In the genomic region with DNA sequence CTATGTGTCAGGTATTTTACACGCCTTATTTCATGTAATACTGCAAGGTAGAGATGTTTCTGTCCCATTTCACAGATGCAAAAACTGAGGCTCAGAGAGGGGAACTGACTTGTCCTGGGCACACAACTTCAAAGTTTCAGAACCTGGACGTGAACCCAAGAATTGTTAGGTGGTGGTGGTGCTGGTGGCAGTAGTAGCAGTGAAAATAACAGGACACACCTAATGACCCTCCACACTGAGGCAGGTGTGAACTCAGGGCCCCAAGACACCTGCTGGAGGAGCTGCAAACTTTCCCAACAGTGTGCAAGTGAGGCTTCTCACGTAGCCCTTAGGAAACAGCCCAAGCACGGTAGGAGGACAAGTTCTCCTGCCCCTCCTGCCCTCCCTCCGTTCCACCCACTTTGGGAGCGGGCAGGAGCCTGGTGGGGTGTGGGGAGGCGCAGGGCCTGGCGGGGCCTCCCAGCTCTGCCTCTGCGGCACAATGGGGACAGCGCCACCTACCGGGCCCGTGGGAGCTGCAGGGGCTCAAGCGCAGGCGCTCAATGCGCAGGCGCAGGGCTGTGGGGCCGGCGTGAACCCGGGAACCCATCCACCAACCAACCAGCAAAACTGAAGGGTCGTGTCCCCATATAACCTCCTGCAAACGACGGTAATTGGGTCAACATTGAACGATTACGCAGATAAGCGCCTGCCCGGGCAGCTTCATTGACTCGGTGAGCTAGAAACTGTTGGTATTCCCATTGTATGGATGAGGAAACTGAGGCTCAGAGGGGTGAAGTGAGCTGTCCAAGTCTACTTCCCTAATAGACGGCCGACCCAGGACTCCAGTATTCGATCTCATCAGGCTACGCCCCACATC, we compare ENCODE assay signal across 8 cellular contexts. TPM values are rescaled to one million over a fixed set of nuclear protein-coding genes. Genes with fewer than 3 reads are reported as not detected.
DNase-seq lines count a peak whose midpoint lies in the region; ATAC-seq and TF ChIP-seq lines count a peak whose summit lies in the region.

No MANE protein-coding gene starts in this region.

- 9% methylated on average over 12 of the region's 31 CpGs for WGBS in right lobe of liver (ENCODE audit: insufficient coverage, low coverage, low lambda C conversion rate, missing lambda C conversion rate)

- no peak for TF ChIP-seq POLR2A in right lobe of liver (IDR thresholded peaks at IDR 0.05)

- DNase-seq in AG08395 (ENCODE audit: low spot score) (peak; percentile 97), NCI-H460 (ENCODE audit: extremely low read depth, low read depth) (peak; percentile 80), colonic mucosa (peak; percentile 90), right lobe of liver (peak; percentile 91 to 92 (median 91))
- DNase-seq in activated CD4-positive, alpha-beta T cell treated with anti-CD3 and anti-CD28 coated beads for 4 hours, result peak; percentile 85 to 87
- DNase-seq in stimulated activated CD4-positive, alpha-beta T cell treated with anti-CD3 and anti-CD28 coated beads, Interleukin-4, amount 100 ng/mL, for 4 hours, result peak; percentile 75 to 91

- ATAC-seq in GM18868 (IDR thresholded peaks at IDR 0.05; ENCODE audit: unreplicated experiment), result peak; percentile 69
- peak; percentile 86 for ATAC-seq in HG03342 (IDR thresholded peaks at IDR 0.05; ENCODE audit: unreplicated experiment)
- ATAC-seq in right lobe of liver, result peak; percentile 97 to 98 (median 97)

- no peaks in the 10 kb centered on the region for H3K4me1 ChIP-seq in colonic mucosa
- peaks cover 0 to 7% (median 0%) of the 10 kb centered on the region in 4 donors for H3K4me1 ChIP-seq in right lobe of liver

- H3K4me3 ChIP-seq in colonic mucosa (peak overlapping the region; percentile 4), right lobe of liver (peak overlapping the region in 2 of 3 donors; percentile 3 to 18)

- H3K36me3 ChIP-seq in colonic mucosa (no peaks in the 10 kb centered on the region), right lobe of liver (no peaks in the 10 kb centered on the region)

- H3K27me3 ChIP-seq in colonic mucosa (no peaks in the 10 kb centered on the region), right lobe of liver (no peaks in the 10 kb centered on the region)

- intact Hi-C loops in colonic mucosa (cut with DNase I), result loop anchor here (5.0 kb wide), 1 partner anchor 38 kb away; no protein-coding TSS in a partner anchor
- intact Hi-C loops in right lobe of liver (cut with DNase I), result loop anchor here (2.0 to 5.0 kb wide), 2 partner anchors 38 kb away; no protein-coding TSS in a partner anchor

- H3K9me3 ChIP-seq in colonic mucosa (no peaks in the 10 kb centered on the region), right lobe of liver (no peaks in the 10 kb centered on the region)

- TF ChIP-seq CTCF in colonic mucosa (IDR thresholded peaks at IDR 0.05), result peak; percentile 99
- TF ChIP-seq CTCF in right lobe of liver (IDR thresholded peaks at IDR 0.05), result peak; percentile 99 to 100 (median 100)

- H3K9ac ChIP-seq in colonic mucosa (ENCODE audit: low read depth in 2 of 2, low read length in 2 of 2), result peak overlapping the region in 1 of 2 donors; percentile 41

- no peak overlapping the region for H3K27ac ChIP-seq in colonic mucosa
- peak overlapping the region in 2 of 3 donors; percentile 22 to 29 for H3K27ac ChIP-seq in right lobe of liver

RNA-seq across cellular contexts. Expression of a gene that starts 12.0 kb away (rescaled TPM):
- total RNA-seq in NCI-H460 (2014; rRNA removed; shearing (Covaris generic)), result not detected in 2 replicates
- polyA plus RNA-seq in NCI-H460 (2014; cell fraction: nucleus; rRNA removed), result not detected in 2 replicates
- total RNA-seq in colonic mucosa (under 1 TPM; 0.10 to 0.32 TPM), right lobe of liver (10 to 100 TPM in 1 of 6 experiments, 1 to 10 TPM in 5; 5.3 to 10.3 (median 6.7) TPM)

RNA-seq across cellular contexts. Expression of a gene that starts 35.1 kb away (rescaled TPM):
- total RNA-seq in NCI-H460 (2014; rRNA removed; shearing (Covaris generic)), result 139 and 146 TPM in 2 replicates
- polyA plus RNA-seq in NCI-H460 (2014; cell fraction: nucleus; rRNA removed), result 61.6 and 63.5 TPM in 2 replicates
- total RNA-seq in colonic mucosa (10 to 100 TPM; 72.0 to 76.3 TPM), right lobe of liver (10 to 100 TPM in 5 of 6 experiments, 1 to 10 TPM in 1; 9.8 to 20.8 (median 13.6) TPM)

RNA-seq across cellular contexts. Expression of a gene that starts 54.9 kb away (rescaled TPM):
- total RNA-seq in NCI-H460 (2014; rRNA removed; shearing (Covaris generic)), result 26.2 and 36.0 TPM in 2 replicates
- polyA plus RNA-seq in NCI-H460 (2014; cell fraction: nucleus; rRNA removed), result 57.8 and 60.9 TPM in 2 replicates
- total RNA-seq in colonic mucosa, result 10 to 100 TPM; 11.4 to 27.0 TPM
- 1 to 10 TPM; 4.9 to 8.8 (median 6.8) TPM for total RNA-seq in right lobe of liver
